In genomic region chr17:7133424-7133823, GRCh38 we compare ENCODE assay signal across 2 cellular contexts.
TF ChIP-seq lines count a peak whose summit lies in the region.

No MANE protein-coding gene starts in this region.

TF ChIP-seq in SK-N-SH, 30 proteins besides CTCF, POLR2A, EP300 and RAD21:
- TF ChIP-seq TEAD4 (IDR thresholded peaks at IDR 0.05; ENCODE audit: borderline replicate concordance, insufficient read depth), result no peak
- no peak for TF ChIP-seq MEF2A (IDR thresholded peaks at IDR 0.05; ENCODE audit: borderline replicate concordance, low read depth)
- no peak for TF ChIP-seq ELF1 (IDR thresholded peaks at IDR 0.05)
- TF ChIP-seq USF1 (IDR thresholded peaks at IDR 0.05; ENCODE audit: borderline replicate concordance, low read depth), result no peak
- no peak for TF ChIP-seq USF2 (IDR thresholded peaks at IDR 0.05; ENCODE audit: borderline replicate concordance, low read depth, low read length)
- TF ChIP-seq GATA2 (CRISPR knock-in tag; IDR thresholded peaks at IDR 0.05), result no peak
- no peak for TF ChIP-seq YY1 (IDR thresholded peaks at IDR 0.05; ENCODE audit: low read depth)
TF ChIP-seq in SK-N-SH: peak in this region for 0.

TF ChIP-seq in GM12878, 131 proteins besides CTCF, POLR2A, EP300 and RAD21 (continues in another document):
- TF ChIP-seq ATF2 (IDR thresholded peaks at IDR 0.05; ENCODE audit: low read length) (no peak), NFYA (IDR thresholded peaks at IDR 0.05; ENCODE audit: borderline replicate concordance, low read depth, low read length) (no peak), PKNOX1 (IDR thresholded peaks at IDR 0.05) (peak; percentile 61), NBN (IDR thresholded peaks at IDR 0.05) (peak; percentile 22), PBX3 (IDR thresholded peaks at IDR 0.05; ENCODE audit: insufficient replicate concordance, low read depth, low read length) (no peak), RBBP5 (conservative IDR thresholded peaks at IDR 0.05) (no peak), TCF12 (IDR thresholded peaks at IDR 0.05; ENCODE audit: low read depth, low read length) (no peak), RELB (IDR thresholded peaks at IDR 0.05; ENCODE audit: low read depth) (no peak; the same call in 1 of the 2 replicates), YBX1 (IDR thresholded peaks at IDR 0.05) (no peak), CEBPB (IDR thresholded peaks at IDR 0.05; ENCODE audit: borderline replicate concordance in 1 of 2, low read depth in 2 of 2, low read length in 2 of 2) (no peak), CHD1 (IDR thresholded peaks at IDR 0.05; ENCODE audit: low read depth, low read length) (no peak), SMARCA5 (IDR thresholded peaks at IDR 0.05) (no peak; the same call in 1 of the 2 replicates), NR2C1 (IDR thresholded peaks at IDR 0.05) (no peak), BMI1 (IDR thresholded peaks at IDR 0.05; ENCODE audit: borderline replicate concordance) (no peak), FOXM1 (IDR thresholded peaks at IDR 0.05; ENCODE audit: low read depth, low read length) (no peak), SUPT20H (IDR thresholded peaks at IDR 0.05; ENCODE audit: borderline replicate concordance, control insufficient read depth, low read depth, low read length) (no peak), TAF1 (IDR thresholded peaks at IDR 0.05; ENCODE audit: borderline replicate concordance, low read depth, low read length) (0 out of 2 replicates have a peak, but pooled peaks have one; percentile 29), BHLHE40 (IDR thresholded peaks at IDR 0.05; ENCODE audit: borderline replicate concordance in 1 of 2, low read depth in 2 of 2, low read length in 1 of 2) (peak; percentile 34 to 69; a peak in 3 of 4 replicates), ZBTB40 (IDR thresholded peaks at IDR 0.05; ENCODE audit: borderline replicate concordance) (no peak), NKRF (conservative IDR thresholded peaks at IDR 0.05) (no peak), PAX8 (IDR thresholded peaks at IDR 0.05) (no peak), SMAD5 (IDR thresholded peaks at IDR 0.05; ENCODE audit: low read depth) (no peak), JUNB (IDR thresholded peaks at IDR 0.05) (no peak), JUND (IDR thresholded peaks at IDR 0.05; ENCODE audit: low read depth, low read length) (no peak), SREBF1 (IDR thresholded peaks at IDR 0.05; ENCODE audit: low read length) (no peak), CREM (IDR thresholded peaks at IDR 0.05; ENCODE audit: low read depth) (0 out of 2 replicates have a peak, but pooled peaks have one; percentile 24), CUX1 (IDR thresholded peaks at IDR 0.05; ENCODE audit: insufficient replicate concordance, low read depth, low read length) (no peak), NR2C2 (IDR thresholded peaks at IDR 0.05; ENCODE audit: borderline replicate concordance, control insufficient read depth, insufficient read length, low read depth) (no peak), E2F8 (IDR thresholded peaks at IDR 0.05; ENCODE audit: low read depth, partially characterized antibody) (no peak), TARDBP (IDR thresholded peaks at IDR 0.05; ENCODE audit: borderline replicate concordance) (no peak), STAT1 (conservative IDR thresholded peaks at IDR 0.05) (no peak), ETV6 (conservative IDR thresholded peaks at IDR 0.05 in 1 of 2, IDR thresholded peaks at IDR 0.05 in 1 of 2; ENCODE audit: borderline replicate concordance in 1 of 2, low read depth in 1 of 2) (no peak), KLF5 (IDR thresholded peaks at IDR 0.05; ENCODE audit: partially characterized antibody) (no peak), NRF1 (conservative IDR thresholded peaks at IDR 0.05; ENCODE audit: low read depth, low read length) (no peak), CBX3 (IDR thresholded peaks at IDR 0.05; ENCODE audit: borderline replicate concordance, low read depth) (no peak), GABPA (IDR thresholded peaks at IDR 0.05; ENCODE audit: low read depth) (no peak), CBFB (IDR thresholded peaks at IDR 0.05; ENCODE audit: low read depth) (no peak), SP1 (IDR thresholded peaks at IDR 0.05; ENCODE audit: low read depth, low read length) (no peak), TCF7 (IDR thresholded peaks at IDR 0.05; ENCODE audit: borderline replicate concordance) (no peak)
